Comparison of ENCODE assay signal across 8 cellular contexts in the genomic region with DNA sequence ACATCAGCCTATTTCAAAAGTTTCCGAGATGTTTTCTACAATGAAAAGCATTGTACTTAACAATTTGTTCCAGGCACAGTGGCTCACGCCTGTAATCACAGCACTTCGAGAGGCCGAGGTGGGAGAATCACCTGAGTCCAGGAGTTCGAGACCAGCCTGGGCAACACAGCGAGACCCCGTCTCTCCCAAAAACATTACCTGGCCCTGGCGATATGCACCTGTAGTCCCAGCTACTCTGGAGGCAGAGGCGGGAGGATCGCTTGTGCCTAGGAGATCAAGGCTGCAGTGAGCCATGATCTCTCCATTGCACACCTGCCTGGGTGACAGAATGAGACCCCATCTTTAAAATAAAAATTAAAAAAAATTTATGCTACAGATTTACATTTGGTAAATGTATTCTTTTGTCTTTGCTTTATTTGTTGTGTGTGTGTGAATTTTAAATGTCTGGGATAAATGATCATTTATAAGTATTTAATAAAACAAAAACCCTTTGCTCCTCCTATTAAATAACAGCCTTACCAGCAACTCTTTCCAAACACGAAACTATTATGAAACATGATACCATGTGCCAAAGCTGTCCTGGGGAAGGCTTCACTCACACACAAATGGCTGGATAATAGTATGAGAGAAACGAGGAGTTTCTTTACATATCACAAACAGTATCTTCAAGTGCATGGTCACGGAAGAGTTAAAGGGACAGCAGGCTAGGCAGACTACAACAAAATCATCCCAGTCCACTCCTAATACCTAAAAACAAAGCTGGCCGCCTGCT. TPM values are rescaled to one million over a fixed set of nuclear protein-coding genes. Genes with fewer than 3 reads are reported as not detected.
DNase-seq lines count a peak whose midpoint lies in the region; ATAC-seq and TF ChIP-seq lines count a peak whose summit lies in the region.

No MANE protein-coding gene starts in this region.

- H3K27me3 ChIP-seq in DND-41 (ENCODE audit: insufficient read depth, low read length, poor library complexity), result no peaks in the 10 kb centered on the region
- H3K27me3 ChIP-seq in NT2/D1 (ENCODE audit: insufficient read depth, insufficient read length), result no peaks in the 10 kb centered on the region
- H3K27me3 ChIP-seq in neural cell (ENCODE audit: insufficient read depth, low read depth, low read length), result no peaks in the 10 kb centered on the region

- H3K9ac ChIP-seq in DND-41 (ENCODE audit: low read depth, low read length) (peak overlapping the region; percentile 78), NT2/D1 (ENCODE audit: insufficient read length, low read depth) (peak overlapping the region; percentile 80), neural cell (ENCODE audit: low read length) (peak overlapping the region; percentile 92)

- no peak for TF ChIP-seq RAD21 in neural cell (conservative IDR thresholded peaks at IDR 0.05)

- no peak for TF ChIP-seq CTCF in DND-41 (IDR thresholded peaks at IDR 0.05; ENCODE audit: borderline replicate concordance, extremely low read depth, low read length, poor library complexity, severe bottlenecking)
- TF ChIP-seq CTCF in endothelial cell (IDR thresholded peaks at IDR 0.05; ENCODE audit: unreplicated experiment), result no peak
- TF ChIP-seq CTCF in neural cell (IDR thresholded peaks at IDR 0.05; ENCODE audit: poor library complexity, severe bottlenecking), result no peak

- H2AFZ ChIP-seq in DND-41 (ENCODE audit: low read depth, low read length) (peak overlapping the region; percentile 74), neural cell (ENCODE audit: low read depth, low read length) (peak overlapping the region; percentile 98)

- H3K36me3 Mint-ChIP-seq in endothelial cell (ENCODE audit: low read depth, unreplicated experiment), result no peaks in the 10 kb centered on the region

- peaks cover 7% of the 10 kb centered on the region for H3K27me3 Mint-ChIP-seq in endothelial cell (ENCODE audit: unreplicated experiment)

- H3K4me3 Mint-ChIP-seq in endothelial cell (ENCODE audit: unreplicated experiment), result peak overlapping the region; percentile 97

- peak overlapping the region; percentile 93 for H3K27ac Mint-ChIP-seq in endothelial cell (ENCODE audit: unreplicated experiment)

- peaks cover 34% of the 10 kb centered on the region for H3K4me1 Mint-ChIP-seq in endothelial cell (ENCODE audit: unreplicated experiment)

- H3K4me1 ChIP-seq in DND-41 (ENCODE audit: insufficient read depth, low read length) (peaks cover 40% of the 10 kb centered on the region), NT2/D1 (ENCODE audit: insufficient read depth, insufficient read length) (no peaks in the 10 kb centered on the region)

- H3K4me2 ChIP-seq in DND-41 (ENCODE audit: insufficient read depth, low read length), result peak overlapping the region; percentile 79
- H3K4me2 ChIP-seq in neural cell (ENCODE audit: low read length), result peak overlapping the region; percentile 79

- DNase-seq in DND-41 (no peak), NT2/D1 (ENCODE audit: low read depth, low spot score) (no peak), endothelial cell (ENCODE audit: low spot score) (no peak), posterior cingulate gyrus (no peak), pons (ENCODE audit: low spot score) (no peak), kidney glomerular epithelial cell (lab: John Stamatoyannopoulos, UW) (no peak)

- TF ChIP-seq EP300 in neural cell (conservative IDR thresholded peaks at IDR 0.05; ENCODE audit: poor library complexity, severe bottlenecking), result no peak

- ATAC-seq in DND-41 (ENCODE audit: insufficient read depth, low read depth) (no peak), GM21528 (IDR thresholded peaks at IDR 0.05; ENCODE audit: low FRiP score, unreplicated experiment) (no peak)

- no peaks in the 10 kb centered on the region for H3K9me3 Mint-ChIP-seq in endothelial cell (ENCODE audit: unreplicated experiment)

- H3K4me3 ChIP-seq in DND-41 (ENCODE audit: low read depth in 1 of 2, low read length in 2 of 2) (peak overlapping the region; percentile 78 to 81), NT2/D1 (ENCODE audit: insufficient read length, low read depth) (peak overlapping the region; percentile 69), neural cell (ENCODE audit: low read length) (peak overlapping the region; percentile 97)

- no peaks in the 10 kb centered on the region for H3F3A ChIP-seq in neural cell (ENCODE audit: insufficient read depth, low read length, poor library complexity, severe bottlenecking)

- H4K20me1 ChIP-seq in DND-41 (ENCODE audit: insufficient read depth, low read length), result peaks cover 15% of the 10 kb centered on the region; the same call in 1 of the 2 replicates
- H4K20me1 ChIP-seq in neural cell (ENCODE audit: insufficient read depth), result no peaks in the 10 kb centered on the region

- H3K9me3 ChIP-seq in DND-41 (ENCODE audit: insufficient read depth, low read length, severe bottlenecking) (no peaks in the 10 kb centered on the region), NT2/D1 (ENCODE audit: insufficient read depth, low read length) (no peaks in the 10 kb centered on the region), neural cell (ENCODE audit: low read length) (no peaks in the 10 kb centered on the region)

- H3K36me3 ChIP-seq in DND-41 (ENCODE audit: insufficient read depth, low read length) (no peaks in the 10 kb centered on the region), NT2/D1 (ENCODE audit: insufficient read depth, insufficient read length, low read length) (no peaks in the 10 kb centered on the region), neural cell (ENCODE audit: insufficient read depth, low read length) (no peaks in the 10 kb centered on the region)

- peak overlapping the region; percentile 94 for H3K27ac ChIP-seq in DND-41 (ENCODE audit: low read length)
- peak overlapping the region; percentile 88 for H3K27ac ChIP-seq in neural cell (ENCODE audit: low read length)

- intact Hi-C loops in posterior cingulate gyrus (cut with DNase I), result no loop called here

- H3K9me2 ChIP-seq in neural cell (ENCODE audit: insufficient read depth, low read length), result no peaks in the 10 kb centered on the region

- H3K79me2 ChIP-seq in DND-41 (ENCODE audit: insufficient read depth, low read length) (peaks cover 60% of the 10 kb centered on the region), neural cell (replicated peaks; ENCODE audit: insufficient read depth, low read length) (peaks cover 53% of the 10 kb centered on the region)

TF ChIP-seq in neural cell, 6 proteins besides CTCF, POLR2A, EP300 and RAD21:
- no peak for TF ChIP-seq TAF1 (IDR thresholded peaks at IDR 0.05; ENCODE audit: low read depth)
- no peak for TF ChIP-seq EZH2 (IDR thresholded peaks at IDR 0.05; ENCODE audit: borderline replicate concordance, insufficient read depth, low read length, poor library complexity, severe bottlenecking)
- TF ChIP-seq MXI1 (conservative IDR thresholded peaks at IDR 0.05; ENCODE audit: poor library complexity, severe bottlenecking), result no peak
- TF ChIP-seq POLR2AphosphoS5 (IDR thresholded peaks at IDR 0.05), result no peak
- TF ChIP-seq, protein P1, sequence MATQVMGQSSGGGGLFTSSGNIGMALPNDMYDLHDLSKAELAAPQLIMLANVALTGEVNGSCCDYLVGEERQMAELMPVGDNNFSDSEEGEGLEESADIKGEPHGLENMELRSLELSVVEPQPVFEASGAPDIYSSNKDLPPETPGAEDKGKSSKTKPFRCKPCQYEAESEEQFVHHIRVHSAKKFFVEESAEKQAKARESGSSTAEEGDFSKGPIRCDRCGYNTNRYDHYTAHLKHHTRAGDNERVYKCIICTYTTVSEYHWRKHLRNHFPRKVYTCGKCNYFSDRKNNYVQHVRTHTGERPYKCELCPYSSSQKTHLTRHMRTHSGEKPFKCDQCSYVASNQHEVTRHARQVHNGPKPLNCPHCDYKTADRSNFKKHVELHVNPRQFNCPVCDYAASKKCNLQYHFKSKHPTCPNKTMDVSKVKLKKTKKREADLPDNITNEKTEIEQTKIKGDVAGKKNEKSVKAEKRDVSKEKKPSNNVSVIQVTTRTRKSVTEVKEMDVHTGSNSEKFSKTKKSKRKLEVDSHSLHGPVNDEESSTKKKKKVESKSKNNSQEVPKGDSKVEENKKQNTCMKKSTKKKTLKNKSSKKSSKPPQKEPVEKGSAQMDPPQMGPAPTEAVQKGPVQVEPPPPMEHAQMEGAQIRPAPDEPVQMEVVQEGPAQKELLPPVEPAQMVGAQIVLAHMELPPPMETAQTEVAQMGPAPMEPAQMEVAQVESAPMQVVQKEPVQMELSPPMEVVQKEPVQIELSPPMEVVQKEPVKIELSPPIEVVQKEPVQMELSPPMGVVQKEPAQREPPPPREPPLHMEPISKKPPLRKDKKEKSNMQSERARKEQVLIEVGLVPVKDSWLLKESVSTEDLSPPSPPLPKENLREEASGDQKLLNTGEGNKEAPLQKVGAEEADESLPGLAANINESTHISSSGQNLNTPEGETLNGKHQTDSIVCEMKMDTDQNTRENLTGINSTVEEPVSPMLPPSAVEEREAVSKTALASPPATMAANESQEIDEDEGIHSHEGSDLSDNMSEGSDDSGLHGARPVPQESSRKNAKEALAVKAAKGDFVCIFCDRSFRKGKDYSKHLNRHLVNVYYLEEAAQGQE (IDR thresholded peaks at IDR 0.05; ENCODE audit: borderline replicate concordance), result no peak
- no peak for TF ChIP-seq SMC3 (conservative IDR thresholded peaks at IDR 0.05; ENCODE audit: poor library complexity)
TF ChIP-seq in neural cell: peak in this region for 0.

RNA-seq across cellular contexts. Expression of a gene that starts 1.1 kb away (rescaled TPM):
- total RNA-seq in endothelial cell (ENCODE audit: unreplicated experiment), result 32.7 TPM
- polyA plus RNA-seq in neural cell, result 16.7 and 30.5 TPM in 2 replicates
- 40.7 and 64.6 TPM in 2 replicates for polyA minus RNA-seq in neural cell

RNA-seq across cellular contexts. Expression of a gene that starts 16.2 kb away (rescaled TPM):
- total RNA-seq in endothelial cell (ENCODE audit: unreplicated experiment), result 117 TPM
- polyA plus RNA-seq in neural cell, result 1,184 and 1,224 TPM in 2 replicates
- 87.5 and 107 TPM in 2 replicates for polyA minus RNA-seq in neural cell

RNA-seq across cellular contexts. Expression of a gene that starts 16.5 kb away (rescaled TPM):
- 80.3 TPM for total RNA-seq in endothelial cell (ENCODE audit: unreplicated experiment)
- 18.5 and 20.4 TPM in 2 replicates for polyA plus RNA-seq in neural cell
- polyA minus RNA-seq in neural cell, result 36.8 and 43.5 TPM in 2 replicates
